Comparison of ENCODE assay signal across 8 cellular contexts in genomic region chrX:110087485-110088356, GRCh38.
DNase-seq lines count a peak whose midpoint lies in the region; ATAC-seq, FAIRE-seq and TF ChIP-seq lines count a peak whose summit lies in the region.

No MANE protein-coding gene starts in this region.

- WGBS in heart right ventricle, 2 donors: 66 to 74% methylated on average over 4 of the region's 4 CpGs

- FAIRE-seq in urothelium cell line (lab: Jason Lieb, UNC): no peak

- no peaks in the 10 kb centered on the region for H3K9me3 ChIP-seq in heart right ventricle

- peaks cover 0 to 47% (median 15%) of the 10 kb centered on the region in 9 donors for H3K4me1 ChIP-seq in heart right ventricle

- DNase-seq in heart right ventricle (no peak), Right ventricle myocardium inferior (ENCODE audit: missing footprints) (no peak), SKM-1 (lab: John Stamatoyannopoulos, UW; ENCODE audit: unreplicated experiment) (peak; percentile 44), hepatic stellate cell (ENCODE audit: low spot score) (peak; percentile 36), urothelium cell line (ENCODE audit: low spot score) (peak; percentile 34), substantia nigra (lab: John Stamatoyannopoulos, UW) (no peak), iPS-NIHi11 (ENCODE audit: low spot score) (no peak)

- ATAC-seq in heart right ventricle (peak in 5 of 8 donors; percentile 41 to 74 (median 50)), Right ventricle myocardium inferior (no peak), GM21367 (IDR thresholded peaks at IDR 0.05; ENCODE audit: unreplicated experiment) (no peak)

- peaks cover 0 to 24% (median 0%) of the 10 kb centered on the region in 7 donors for H3K27me3 ChIP-seq in heart right ventricle

- no peaks in the 10 kb centered on the region for H3K36me3 ChIP-seq in heart right ventricle

- intact Hi-C loops in heart right ventricle (cut with DNase I) (no loop called here), Right ventricle myocardium inferior (cut with DNase I) (loop anchor here (10.0 kb wide), 1 partner anchor 73 kb away; no protein-coding TSS in a partner anchor)

- no peak overlapping the region for H3K4me3 ChIP-seq in heart right ventricle

- H3K27ac ChIP-seq in heart right ventricle (peak overlapping the region in 2 of 10 donors; percentile 16 to 67), substantia nigra (ENCODE audit: low read depth, low read length, poor library complexity, severe bottlenecking) (no peak overlapping the region)

- no peak for TF ChIP-seq CTCF in heart right ventricle (IDR thresholded peaks at IDR 0.05)

Comparison
In these comparisons a context has a peak if more than half of its experiments do, and no peak if none do; other contexts are left out.
1. ATAC-seq: peak in heart right ventricle (5 of 8); none in Right ventricle myocardium inferior (single experiment) and GM21367 (single experiment).
2. DNase-seq: peak in SKM-1 (single experiment), hepatic stellate cell (single experiment) and urothelium cell line (single experiment); none in heart right ventricle (0 of 2), Right ventricle myocardium inferior (single experiment), substantia nigra (0 of 49) and iPS-NIHi11 (single experiment).